ENCODE assay signal across 11 cellular contexts in the genomic region with DNA sequence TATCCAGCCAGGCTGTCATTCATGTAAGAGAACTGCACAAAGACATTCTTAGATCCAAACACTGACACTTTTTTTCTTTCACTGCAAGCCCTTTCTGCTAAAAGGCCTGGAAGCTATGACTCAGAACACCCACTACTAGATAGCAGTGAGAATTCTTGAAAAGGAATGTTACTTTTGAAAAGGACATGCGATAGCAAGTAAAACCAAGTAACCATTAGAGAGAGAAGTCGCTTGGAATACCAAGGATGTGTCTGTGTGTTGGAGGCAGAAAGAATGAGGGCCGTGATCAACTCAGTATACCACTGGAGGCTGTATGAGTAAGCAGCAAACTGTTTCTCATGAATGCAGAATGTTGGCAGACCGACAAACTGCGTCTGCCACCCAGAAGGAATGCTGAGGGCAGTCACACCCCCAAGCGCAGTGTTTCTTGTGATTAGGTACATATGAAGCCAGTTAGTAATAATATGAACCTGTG.
DNase-seq lines count a peak whose midpoint lies in the region; ATAC-seq lines count a peak whose summit lies in the region.
"Had no signal": no experiment of that assay in that cellular context is flagged by ENCODE, and none has a peak within 500 bp of the region (broad histone marks: within the 10 kb centered on the region; RNA-seq: fewer than 3 reads in every experiment).

No MANE protein-coding gene starts in this region.

- peak overlapping the region; percentile 97 for H3K27ac ChIP-seq in mesodermal cell (ENCODE audit: low read depth, low read length, severe bottlenecking)
- H3K27ac ChIP-seq: BLaER1 treated with 17β-estradiol and CSF1 and Interleukin-3, amounts not matched to agents 10 nM and 100 nM had no signal

- H3K4me3 ChIP-seq in mesodermal cell (ENCODE audit: extremely low read depth, insufficient read depth, low read length, poor library complexity, severe bottlenecking) = no peak overlapping the region
- H3K4me3 ChIP-seq: BLaER1 treated with 17β-estradiol and CSF1 and Interleukin-3, amounts not matched to agents 10 nM and 100 nM had no signal

- no peaks in the 10 kb centered on the region for H3K36me3 ChIP-seq in mesodermal cell (ENCODE audit: control insufficient read depth, insufficient read depth, low read length)
- H3K36me3 ChIP-seq: BLaER1 treated with 17β-estradiol and CSF1 and Interleukin-3, amounts not matched to agents 10 nM and 100 nM had no signal

- ATAC-seq in left cardiac atrium (peak; percentile 23 to 80), Right ventricle myocardium inferior (no peak), GM18907 (IDR thresholded peaks at IDR 0.05; ENCODE audit: unreplicated experiment) (no peak)

- intact Hi-C loops in left cardiac atrium (cut with DNase I) (no loop called here), Right ventricle myocardium inferior (cut with DNase I) (no loop called here)

- no peaks in the 10 kb centered on the region for H3K9me3 ChIP-seq in mesodermal cell (ENCODE audit: control insufficient read depth, low read length)
- H3K9me3 ChIP-seq: BLaER1 treated with 17β-estradiol and CSF1 and Interleukin-3, amounts not matched to agents 10 nM and 100 nM had no signal

- peaks cover 22% of the 10 kb centered on the region for H3K4me1 ChIP-seq in mesodermal cell (ENCODE audit: control insufficient read depth, insufficient read depth, low read length, poor library complexity, severe bottlenecking)
- H3K4me1 ChIP-seq: BLaER1 treated with 17β-estradiol and CSF1 and Interleukin-3, amounts not matched to agents 10 nM and 100 nM had no signal

- 40 to 64% methylated on average over 5 of the region's 6 CpGs for WGBS in mesodermal cell (ENCODE audit: insufficient coverage in 2 of 2), 2 experiments

- DNase-seq in left cardiac atrium = peak; percentile 41
- DNase-seq in Right ventricle myocardium inferior (ENCODE audit: missing footprints) = no peak
- peak; percentile 93 for DNase-seq in dedifferentiated amniotic fluid mesenchymal stem cell (ENCODE audit: extremely low spot score)
- DNase-seq in activated CD4-positive, alpha-beta T cell treated with anti-CD3 and anti-CD28 coated beads for 4 hours = no peak
- DNase-seq in NCI-H748 (lab: John Stamatoyannopoulos, UW; ENCODE audit: unreplicated experiment) = no peak
- DNase-seq in GF-D8 (lab: John Stamatoyannopoulos, UW) = no peak
- DNase-seq: activated B cell treated with CpG ODN at 0.5 μM for 24 hours; activated effector memory CD4-positive, alpha-beta T cell treated with Interleukin-2 at 50 U/mL for 16 hours had no signal

Comparison
In these comparisons a context has a peak if more than half of its experiments do, and no peak if none do; other contexts are left out.
1. ATAC-seq: peak in left cardiac atrium (2 of 2); none in Right ventricle myocardium inferior (single experiment) and GM18907 (single experiment).
2. DNase-seq: peak in left cardiac atrium (single experiment) and dedifferentiated amniotic fluid mesenchymal stem cell (single experiment); none in Right ventricle myocardium inferior (single experiment), activated CD4-positive, alpha-beta T cell treated with anti-CD3 and anti-CD28 coated beads for 4 hours (0 of 2), NCI-H748 (single experiment) and GF-D8 (single experiment).